8 cellular contexts compared by ENCODE assay signal in the genomic region with DNA sequence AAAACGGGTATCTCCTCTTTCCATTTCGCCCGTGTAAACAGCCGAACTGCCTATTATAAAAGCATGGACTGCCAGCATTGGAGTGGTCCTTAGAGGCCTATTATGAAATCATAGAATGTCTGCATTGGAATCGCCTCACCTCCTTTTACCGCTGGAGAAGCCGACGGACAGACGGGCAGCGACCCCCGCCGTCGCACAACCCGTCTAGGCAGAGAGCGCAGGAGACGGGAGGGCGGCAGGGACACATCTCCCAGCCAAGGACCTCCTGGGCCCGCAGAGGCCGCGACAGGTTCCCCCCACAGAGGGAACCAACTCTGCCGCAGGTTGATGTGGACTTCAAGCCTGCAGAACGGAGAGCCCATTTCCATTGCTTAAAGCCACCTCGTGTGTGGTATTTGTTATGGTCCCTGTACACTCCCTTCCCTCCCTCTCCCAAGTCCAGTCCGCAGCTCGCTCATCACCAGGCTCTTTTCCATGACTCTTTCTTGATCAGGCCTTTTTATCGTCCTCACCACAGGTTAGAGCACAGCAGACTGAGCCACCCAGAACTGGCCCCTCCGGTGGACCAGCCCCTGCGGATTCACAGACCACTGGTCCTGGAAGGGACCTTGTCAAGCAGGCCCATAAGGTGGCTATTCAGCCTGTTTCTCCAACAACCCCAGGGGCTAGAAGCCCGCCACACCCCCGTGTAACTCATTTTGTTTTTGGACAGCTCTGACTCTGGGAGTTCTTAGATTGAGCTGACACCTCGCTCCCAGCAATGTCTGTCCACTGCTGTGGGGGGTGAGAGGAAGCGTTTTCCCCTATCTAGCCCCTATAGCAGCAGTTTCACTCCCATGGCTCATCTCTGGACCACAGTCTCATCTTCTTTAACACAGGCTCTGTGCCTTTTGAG. TPM values are rescaled to one million over a fixed set of nuclear protein-coding genes. Genes with fewer than 3 reads are reported as not detected.
DNase-seq lines count a peak whose midpoint lies in the region; ATAC-seq and TF ChIP-seq lines count a peak whose summit lies in the region.

No MANE protein-coding gene starts in this region.

- H3K9me3 ChIP-seq in CD4-positive, CD25-positive, alpha-beta regulatory T cell (ENCODE audit: control insufficient read depth in 2 of 2, low read length in 2 of 2), result no peaks in the 10 kb centered on the region
- no peaks in the 10 kb centered on the region for H3K9me3 ChIP-seq in gastrocnemius medialis

- peak overlapping the region; percentile 91 to 98 (median 92) for H3K4me3 Mint-ChIP-seq in CD4-positive, CD25-positive, alpha-beta regulatory T cell
- H3K4me3 Mint-ChIP-seq in activated T-helper 1 cell treated with anti-CD3 and anti-CD28 coated beads, Interleukin-12 subunit alpha, Interleukin-12 subunit beta, Interleukin-2, Interleukin-4 antibody, amounts not matched to agents 30 ng/mL and 10 ng/mL and 1 ng/mL, durations not matched to agents 14 hours and 24 hours and 36 hours, result peak overlapping the region; percentile 88

- H3K27me3 ChIP-seq in CD4-positive, CD25-positive, alpha-beta regulatory T cell (ENCODE audit: control insufficient read depth, insufficient read depth, low read length), result no peaks in the 10 kb centered on the region
- H3K27me3 ChIP-seq in gastrocnemius medialis, result no peaks in the 10 kb centered on the region

- intact Hi-C loops in activated T-helper 1 cell treated with anti-CD3 and anti-CD28 coated beads, Interleukin-12 subunit alpha, Interleukin-12 subunit beta, Interleukin-2, Interleukin-4 antibody, amounts not matched to agents 30 ng/mL and 10 ng/mL and 1 ng/mL, durations not matched to agents 14 hours and 24 hours and 36 hours (cut with micrococcal nuclease), result loop anchor here (1.0 to 10.0 kb wide), 10 partner anchors 20 to 1409 kb away; partner anchors contain the start of genes ATP13A3, CEP19, FAM43A and HES1
- intact Hi-C loops in left ventricle myocardium superior (cut with micrococcal nuclease), result no loop called here
- intact Hi-C loops in gastrocnemius medialis (cut with DNase I; ENCODE audit: low total_unique reads), result loop anchor here (1.0 to 5.0 kb wide), 2 partner anchors 14 to 308 kb away; no protein-coding TSS in a partner anchor

- H3K27ac Mint-ChIP-seq in CD4-positive, CD25-positive, alpha-beta regulatory T cell, result peak overlapping the region; percentile 95 to 97 (median 95)
- peak overlapping the region; percentile 82 for H3K27ac Mint-ChIP-seq in activated T-helper 1 cell treated with anti-CD3 and anti-CD28 coated beads, Interleukin-12 subunit alpha, Interleukin-12 subunit beta, Interleukin-2, Interleukin-4 antibody, amounts not matched to agents 30 ng/mL and 10 ng/mL and 1 ng/mL, durations not matched to agents 14 hours and 24 hours and 36 hours

- no peak for DNase-seq in CD4-positive, CD25-positive, alpha-beta regulatory T cell
- DNase-seq in HFF-Myc (ENCODE audit: extremely low read depth, low read depth) (no peak), left ventricle myocardium superior (peak; percentile 43), gastrocnemius medialis (no peak), HCEC 1CT (no peak)
- no peak for DNase-seq in activated T-helper 1 cell treated with anti-CD3 and anti-CD28 coated beads, Interleukin-12 subunit alpha, Interleukin-12 subunit beta, Interleukin-2, Interleukin-4 antibody, amounts not matched to agents 30 ng/mL and 10 ng/mL and 1 ng/mL, durations not matched to agents 14 hours and 24 hours and 36 hours (ENCODE audit: low spot score)

- peak overlapping the region; percentile 94 for H3K27ac ChIP-seq in CD4-positive, CD25-positive, alpha-beta regulatory T cell (ENCODE audit: insufficient read depth, low read length, poor library complexity, severe bottlenecking)
- H3K27ac ChIP-seq in gastrocnemius medialis, result peak overlapping the region; percentile 95 to 99 (median 98)

- no peaks in the 10 kb centered on the region for H3K9me3 Mint-ChIP-seq in CD4-positive, CD25-positive, alpha-beta regulatory T cell
- no peaks in the 10 kb centered on the region for H3K9me3 Mint-ChIP-seq in activated T-helper 1 cell treated with anti-CD3 and anti-CD28 coated beads, Interleukin-12 subunit alpha, Interleukin-12 subunit beta, Interleukin-2, Interleukin-4 antibody, amounts not matched to agents 30 ng/mL and 10 ng/mL and 1 ng/mL, durations not matched to agents 14 hours and 24 hours and 36 hours

- H3K4me3 ChIP-seq in CD4-positive, CD25-positive, alpha-beta regulatory T cell (ENCODE audit: low read depth, low read length), result peak overlapping the region; percentile 96
- peak overlapping the region; percentile 71 for H3K4me3 ChIP-seq in HFF-Myc (replicated peaks; ENCODE audit: low read depth, low read length)
- peak overlapping the region; percentile 85 to 99 (median 91) for H3K4me3 ChIP-seq in gastrocnemius medialis

- no peaks in the 10 kb centered on the region for H3K27me3 Mint-ChIP-seq in CD4-positive, CD25-positive, alpha-beta regulatory T cell
- H3K27me3 Mint-ChIP-seq in activated T-helper 1 cell treated with anti-CD3 and anti-CD28 coated beads, Interleukin-12 subunit alpha, Interleukin-12 subunit beta, Interleukin-2, Interleukin-4 antibody, amounts not matched to agents 30 ng/mL and 10 ng/mL and 1 ng/mL, durations not matched to agents 14 hours and 24 hours and 36 hours (ENCODE audit: insufficient read depth), result no peaks in the 10 kb centered on the region

- in situ Hi-C loops in gastrocnemius medialis (cut with MboI; ENCODE audit: low sequenced_read_pairs in 4 of 4), result loop anchor here in 2 of 4 donors (25.0 kb wide), 1 partner anchor 857 kb away; the partner anchor contains the start of gene FAM43A (in 2 of the 2)

- H3K36me3 Mint-ChIP-seq in CD4-positive, CD25-positive, alpha-beta regulatory T cell, result peaks cover 23% of the 10 kb centered on the region
- peaks cover 20% of the 10 kb centered on the region for H3K36me3 Mint-ChIP-seq in activated T-helper 1 cell treated with anti-CD3 and anti-CD28 coated beads, Interleukin-12 subunit alpha, Interleukin-12 subunit beta, Interleukin-2, Interleukin-4 antibody, amounts not matched to agents 30 ng/mL and 10 ng/mL and 1 ng/mL, durations not matched to agents 14 hours and 24 hours and 36 hours (ENCODE audit: low read depth)

- peaks cover 2% of the 10 kb centered on the region for H3K36me3 ChIP-seq in CD4-positive, CD25-positive, alpha-beta regulatory T cell (ENCODE audit: control insufficient read depth, insufficient read depth, low read length)
- no peaks in the 10 kb centered on the region for H3K36me3 ChIP-seq in gastrocnemius medialis

- TF ChIP-seq POLR2A in gastrocnemius medialis (IDR thresholded peaks at IDR 0.05), result no peak

- TF ChIP-seq CTCF in HFF-Myc (IDR thresholded peaks at IDR 0.05; ENCODE audit: low read depth, low read length, missing control alignments) (no peak), gastrocnemius medialis (IDR thresholded peaks at IDR 0.05 in 4 of 5, conservative IDR thresholded peaks at IDR 0.05 in 1 of 5) (no peak)

- no peak for ATAC-seq in CD4-positive, CD25-positive, alpha-beta regulatory T cell (ENCODE audit: low read depth in 2 of 2)
- ATAC-seq in left ventricle myocardium superior (peak; percentile 18), gastrocnemius medialis (peak; percentile 16 to 22), HG02981 (IDR thresholded peaks at IDR 0.05; ENCODE audit: unreplicated experiment) (no peak), GM18867 (IDR thresholded peaks at IDR 0.05; ENCODE audit: unreplicated experiment) (no peak)

- peaks cover 33 to 74% (median 62%) of the 10 kb centered on the region in 4 donors for H3K4me1 Mint-ChIP-seq in CD4-positive, CD25-positive, alpha-beta regulatory T cell
- peaks cover 85% of the 10 kb centered on the region for H3K4me1 Mint-ChIP-seq in activated T-helper 1 cell treated with anti-CD3 and anti-CD28 coated beads, Interleukin-12 subunit alpha, Interleukin-12 subunit beta, Interleukin-2, Interleukin-4 antibody, amounts not matched to agents 30 ng/mL and 10 ng/mL and 1 ng/mL, durations not matched to agents 14 hours and 24 hours and 36 hours (ENCODE audit: low read depth)

- peaks cover 79% of the 10 kb centered on the region for H3K4me1 ChIP-seq in CD4-positive, CD25-positive, alpha-beta regulatory T cell (ENCODE audit: control insufficient read depth, insufficient read depth, low read length, poor library complexity, severe bottlenecking)
- peaks cover 39 to 51% of the 10 kb centered on the region in 2 donors for H3K4me1 ChIP-seq in gastrocnemius medialis

RNA-seq across cellular contexts. Expression of gene PPP1R2, which starts 0.8 kb away (rescaled TPM):
- 169 TPM for total RNA-seq in CD4-positive, CD25-positive, alpha-beta regulatory T cell
- polyA plus RNA-seq in CD4-positive, CD25-positive, alpha-beta regulatory T cell, result 100 to 1,000 TPM; 253 to 337 (median 306) TPM
- 98.8 and 106 TPM in 2 replicates for total RNA-seq in activated T-helper 1 cell treated with anti-CD3 and anti-CD28 coated beads, Interleukin-12 subunit alpha, Interleukin-12 subunit beta, Interleukin-2, Interleukin-4 antibody, amounts not matched to agents 30 ng/mL and 10 ng/mL and 1 ng/mL, durations not matched to agents 14 hours and 24 hours and 36 hours
- 33.7 TPM for total RNA-seq in left ventricle myocardium superior
- 100 to 1,000 TPM in 3 of 4 donors, 10 to 100 TPM in 1; 80.6 to 133 (median 108) TPM for total RNA-seq in gastrocnemius medialis

RNA-seq across cellular contexts. Expression of gene APOD, which starts 39.9 kb away (rescaled TPM):
- total RNA-seq in CD4-positive, CD25-positive, alpha-beta regulatory T cell, result not detected
- polyA plus RNA-seq in CD4-positive, CD25-positive, alpha-beta regulatory T cell, result under 1 TPM in 1 of 4 donors, not detected in 3; 0.60 TPM
- total RNA-seq in activated T-helper 1 cell treated with anti-CD3 and anti-CD28 coated beads, Interleukin-12 subunit alpha, Interleukin-12 subunit beta, Interleukin-2, Interleukin-4 antibody, amounts not matched to agents 30 ng/mL and 10 ng/mL and 1 ng/mL, durations not matched to agents 14 hours and 24 hours and 36 hours, result 3.4 and 4.0 TPM in 2 replicates
- total RNA-seq in left ventricle myocardium superior (603 TPM), gastrocnemius medialis (100 to 1,000 TPM; 602 to 801 (median 626) TPM)

Comparison
In these comparisons a context has a peak if more than half of its experiments do, and no peak if none do; other contexts are left out.
1. ATAC-seq: peak in left ventricle myocardium superior (single experiment) and gastrocnemius medialis (2 of 2); none in CD4-positive, CD25-positive, alpha-beta regulatory T cell (0 of 2), HG02981 (single experiment) and GM18867 (single experiment).
2. RNA of gene APOD, which starts 39.9 kb away (total RNA-seq): 602 to 801 TPM in gastrocnemius medialis and 603 TPM in left ventricle myocardium superior (single experiment); 3.4 to 4.0 TPM in activated T-helper 1 cell treated with anti-CD3 and anti-CD28 coated beads, Interleukin-12 subunit alpha, Interleukin-12 subunit beta, Interleukin-2, Interleukin-4 antibody, amounts not matched to agents 30 ng/mL and 10 ng/mL and 1 ng/mL, durations not matched to agents 14 hours and 24 hours and 36 hours and not detected in CD4-positive, CD25-positive, alpha-beta regulatory T cell (single experiment); every median in the first group is over 100 times any median in the second.
3. Peak in every context shown above with its lines, with median percentiles within 50 percentile points of each other: H3K4me3 ChIP-seq.